In genomic region chr10:100912609-100913469, GRCh38 we compare ENCODE assay signal across 8 cellular contexts. TPM values are rescaled to one million over a fixed set of nuclear protein-coding genes. Genes with fewer than 3 reads are reported as not detected.
DNase-seq lines count a peak whose midpoint lies in the region; ATAC-seq and TF ChIP-seq lines count a peak whose summit lies in the region.

TSS of gene SLF2 (plus strand) at chr10:100912963. CDS start at chr10:100913111, 148 bp downstream.

- peak within 1 kb of the TSS; percentile 99 for H3K4me2 ChIP-seq in IMR-90 (ENCODE audit: low read depth, low read length)

- H2AK5ac ChIP-seq in IMR-90 (ENCODE audit: low read depth, low read length), result peak within 1 kb of the TSS; percentile 97

- peak within 1 kb of the TSS; percentile 98 for H4K5ac ChIP-seq in IMR-90 (ENCODE audit: low read depth, low read length)

- H3K23ac ChIP-seq in IMR-90 (ENCODE audit: low read depth, low read length), result peak within 1 kb of the TSS; percentile 98

- peak within 1 kb of the TSS; percentile 96; the same call in 2 of the 3 replicates for H2BK15ac ChIP-seq in IMR-90 (ENCODE audit: low read depth, low read length)

- 0% methylated on average over 5 of the region's 71 CpGs; no CpG with 5 or more reads in 1 of the 2 experiments for WGBS in IMR-90 (ENCODE audit: extremely low coverage in 2 of 2, insufficient read length in 1 of 2), 2 experiments

- peaks cover 23% of the 10 kb centered on the region for H4K20me1 ChIP-seq in IMR-90 (ENCODE audit: insufficient read depth, low read length)

- POLR2A ChIA-PET in IMR-90 (lab: Charles Lee; ENCODE audit: unreplicated experiment), result interaction anchor here (0.5 to 0.6 kb wide), 2 partner anchors 16 to 377 kb away, joined by 3 to 10 read pairs; partner anchors contain the start of gene HIF1AN

- peak within 1 kb of the TSS; percentile 95 to 98 for H4K8ac ChIP-seq in IMR-90 (ENCODE audit: low read depth in 2 of 2, low read length in 2 of 2)

- in situ Hi-C loops in IMR-90 (cut with MboI; ENCODE audit: low sequenced_read_pairs), result no loop called here

- H3K27ac ChIP-seq in IMR-90 (ENCODE audit: insufficient read depth, low read length), result peak within 1 kb of the TSS; percentile 99

- no peak for TF ChIP-seq RAD21 in IMR-90 (IDR thresholded peaks at IDR 0.05; ENCODE audit: low read length)

- peak within 1 kb of the TSS; percentile 97 for H3K9ac ChIP-seq in IMR-90 (ENCODE audit: low read depth, low read length)

- H4K91ac ChIP-seq in IMR-90 (ENCODE audit: insufficient read depth, low read depth, low read length), result peak within 1 kb of the TSS; percentile 96

- no peak for TF ChIP-seq CTCF in IMR-90 (conservative IDR thresholded peaks at IDR 0.05; ENCODE audit: low read depth, low read length)

- peak within 1 kb of the TSS; percentile 96 for H2BK20ac ChIP-seq in IMR-90 (ENCODE audit: low read depth, low read length)

- intact Hi-C loops in IMR-90 (cut with micrococcal nuclease), result no loop called here

- CTCF ChIA-PET in IMR-90 (lab: Yijun Ruan, JAX), result interaction anchor here (0.6 to 1.3 kb wide), 3 partner anchors 18 to 42 kb away, joined by 3 to 4 read pairs (median 3); no protein-coding TSS in a partner anchor

- peak within 1 kb of the TSS; percentile 100 for H3K18ac ChIP-seq in IMR-90 (ENCODE audit: low read depth, low read length)

- H3K36me3 ChIP-seq in IMR-90 (ENCODE audit: control insufficient read depth, insufficient read depth, low read length), result peaks cover 7% of the 10 kb centered on the region

- peak; percentile 70; the same call in 1 of the 2 replicates for TF ChIP-seq POLR2A in IMR-90 (IDR thresholded peaks at IDR 0.05; ENCODE audit: low read depth, low read length)

- H3K79me1 ChIP-seq in IMR-90 (ENCODE audit: low read depth in 1 of 2, low read length in 2 of 2), result peaks cover 17 to 37% of the 10 kb centered on the region in 2 experiments

- DNase-seq in DMS 273 (lab: John Stamatoyannopoulos, UW; ENCODE audit: unreplicated experiment), result peak; percentile 98
- peak; percentile 98 for DNase-seq in IMR-90
- peak; percentile 99 for DNase-seq in OCI-M1 (lab: John Stamatoyannopoulos, UW)
- peak; percentile 91 for DNase-seq in activated T-cell treated with anti-CD3 and anti-CD28 coated beads for 24 hours (ENCODE audit: low read depth)
- peak; percentile 94 for DNase-seq in epidermal melanocyte (ENCODE audit: insufficient read length, low spot score)
- peak; percentile 95 for DNase-seq in middle frontal gyrus (ENCODE audit: extremely low spot score, low spot score)
- peak; percentile 88 to 89 for DNase-seq in stimulated activated CD8-positive, alpha-beta memory T cell treated with anti-CD3 and anti-CD28 coated beads, Interleukin-2, amount 100 ng/mL, for 48 hours (ENCODE audit: low read depth in 2 of 2)

- ATAC-seq in GM21528 (IDR thresholded peaks at IDR 0.05; ENCODE audit: low FRiP score, unreplicated experiment), result peak; percentile 94
- peak; percentile 93 for ATAC-seq in IMR-90 (ENCODE audit: low read depth)

- no peaks in the 10 kb centered on the region for H3K9me3 ChIP-seq in IMR-90 (ENCODE audit: control insufficient read depth, insufficient read depth, low read length)

- peak within 1 kb of the TSS; percentile 98 for H3K4ac ChIP-seq in IMR-90 (ENCODE audit: low read depth, low read length)

- BruUV-seq in IMR-90 (replicated peaks; lab: Mats Ljungman, UMichigan), result no TSS peak

- H2BK120ac ChIP-seq in IMR-90 (ENCODE audit: low read depth, low read length), result peak within 1 kb of the TSS; percentile 90

- peaks cover 5% of the 10 kb centered on the region; the same call in 1 of the 2 replicates for H3K9me1 ChIP-seq in IMR-90 (ENCODE audit: insufficient read depth, low read length)

- peak within 1 kb of the TSS; percentile 87 for H3K4me3 ChIP-seq in IMR-90 (ENCODE audit: insufficient read depth, low read depth, low read length)

- dilution Hi-C loops in IMR-90 (cut with HindIII; ENCODE audit: low sequenced_read_pairs, unreplicated experiment), result no loop called here

- H3K27me3 ChIP-seq in IMR-90 (ENCODE audit: control insufficient read depth, insufficient read depth, low read length), result no peaks in the 10 kb centered on the region

- peak within 1 kb of the TSS; percentile 88 for H3K56ac ChIP-seq in IMR-90 (ENCODE audit: extremely low read depth, insufficient read depth, low read length)

- peak within 1 kb of the TSS; percentile 98 for H2AK9ac ChIP-seq in IMR-90 (replicated peaks; ENCODE audit: low read depth, low read length, poor library complexity)

- peak within 1 kb of the TSS; percentile 94 for H2AFZ ChIP-seq in IMR-90 (replicated peaks; ENCODE audit: low read length, poor library complexity)

- H3K14ac ChIP-seq in IMR-90 (replicated peaks; ENCODE audit: low read depth, low read length), result peak within 1 kb of the TSS; percentile 94

- H3K4me1 ChIP-seq in IMR-90 (ENCODE audit: control insufficient read depth, insufficient read depth, low read length), result peaks cover 4% of the 10 kb centered on the region

- peak within 1 kb of the TSS; percentile 93 for H2BK5ac ChIP-seq in IMR-90 (ENCODE audit: low read depth, low read length, poor library complexity, severe bottlenecking)

TF ChIP-seq in IMR-90, 13 proteins besides CTCF, POLR2A, EP300 and RAD21:
- TF ChIP-seq MAFK (IDR thresholded peaks at IDR 0.05; ENCODE audit: low read depth, low read length) (no peak), FOS (IDR thresholded peaks at IDR 0.05; ENCODE audit: low read depth, low read length) (peak; percentile 29; the same call in 1 of the 2 replicates), SMC3 (IDR thresholded peaks at IDR 0.05; ENCODE audit: low read depth, low read length) (no peak), CEBPB (IDR thresholded peaks at IDR 0.05; ENCODE audit: low read depth, low read length) (peak; percentile 98), MAZ (IDR thresholded peaks at IDR 0.05; ENCODE audit: borderline replicate concordance, low read depth, low read length) (peak; percentile 88; the same call in 1 of the 2 replicates), NFE2L2 (IDR thresholded peaks at IDR 0.05; ENCODE audit: low read depth, low read length) (no peak), MXI1 (IDR thresholded peaks at IDR 0.05; ENCODE audit: borderline replicate concordance, low read depth, low read length) (no peak; the same call in none of the 2 replicates), USF2 (IDR thresholded peaks at IDR 0.05; ENCODE audit: low read depth, low read length) (peak; percentile 82), ELK1 (IDR thresholded peaks at IDR 0.05; ENCODE audit: borderline replicate concordance, low read depth, low read length) (no peak), CHD1 (IDR thresholded peaks at IDR 0.05; ENCODE audit: low read depth, low read length) (no peak), RCOR1 (IDR thresholded peaks at IDR 0.05; ENCODE audit: insufficient replicate concordance, low read length) (no peak), RFX5 (IDR thresholded peaks at IDR 0.05; ENCODE audit: low read depth, low read length) (no peak), BHLHE40 (IDR thresholded peaks at IDR 0.05; ENCODE audit: low read depth, low read length) (peak; percentile 67)

RNA-seq across cellular contexts. Expression of gene SLF2, which starts in this region (rescaled TPM):
- total RNA-seq in IMR-90 (2012; rRNA removed), result 21.7 and 28.1 TPM in 2 replicates
- polyA plus RNA-seq in IMR-90 (2012; rRNA removed), result 5.7 and 8.5 TPM in 2 replicates
- 1.8 and 1.9 TPM in 2 replicates for polyA plus RNA-seq in IMR-90 (2012; cell fraction: cytosol; rRNA removed)
- polyA plus RNA-seq in IMR-90 (2012; cell fraction: nucleus; rRNA removed; ENCODE audit: low replicate concordance), result 7.5 and 25.7 TPM in 2 replicates

Comparison
In these comparisons a context has a peak if more than half of its experiments do, and no peak if none do; other contexts are left out.
1. Peak in every context shown above with its lines: DNase-seq, ATAC-seq, H3K4me3 ChIP-seq and H3K27ac ChIP-seq.